ENCODE assay signal across 14 cellular contexts in the genomic region with DNA sequence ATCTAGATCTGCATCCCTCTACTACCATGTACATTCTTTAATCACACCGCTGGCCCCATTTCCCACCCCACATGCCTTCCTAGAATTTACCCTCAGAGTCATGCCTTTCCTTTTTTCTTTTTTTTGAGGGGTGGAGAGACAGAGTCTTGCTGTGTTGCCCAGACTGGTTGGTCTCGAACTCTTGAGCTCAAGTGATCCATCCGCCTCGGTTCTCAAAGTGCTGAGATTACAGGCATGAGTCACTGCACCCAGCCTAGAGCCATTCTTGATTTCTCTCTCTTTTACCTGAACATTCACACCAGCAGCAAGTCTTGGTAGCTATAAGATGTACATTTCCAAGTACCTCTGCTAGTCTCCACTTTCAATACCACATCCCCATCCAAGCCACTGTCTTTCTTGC. TPM values are rescaled to one million over a fixed set of nuclear protein-coding genes. Genes with fewer than 3 reads are reported as not detected.
DNase-seq lines count a peak whose midpoint lies in the region; ATAC-seq, FAIRE-seq and TF ChIP-seq lines count a peak whose summit lies in the region.
"Had no signal": no experiment of that assay in that cellular context is flagged by ENCODE, and none has a peak within 500 bp of the region (broad histone marks: within the 10 kb centered on the region; RNA-seq: fewer than 3 reads in every experiment).

No MANE protein-coding gene starts in this region.

- ATAC-seq in A549, result no peak
- ATAC-seq in DND-41 (ENCODE audit: insufficient read depth, low read depth), result no peak
- ATAC-seq in HG02763 (IDR thresholded peaks at IDR 0.05; ENCODE audit: unreplicated experiment), result no peak
- ATAC-seq in GM18511 (IDR thresholded peaks at IDR 0.05; ENCODE audit: unreplicated experiment), result no peak
- ATAC-seq: left colon had no signal

- H3K27me3 ChIP-seq in DND-41 (ENCODE audit: insufficient read depth, low read length, poor library complexity) (no peaks in the 10 kb centered on the region), keratinocyte (ENCODE audit: control insufficient read depth, extremely low read depth, insufficient read depth, low read length) (peaks cover under 1% of the 10 kb centered on the region)

- FAIRE-seq in A549 (lab: Jason Lieb, UNC) (no peak), keratinocyte (lab: Jason Lieb, UNC) (no peak)

- H3K9me1 ChIP-seq in keratinocyte (ENCODE audit: control insufficient read depth, extremely low read depth, insufficient read depth, low read length), result no peaks in the 10 kb centered on the region

- H3K4me1 ChIP-seq in A549, result peaks cover 50% of the 10 kb centered on the region
- H3K4me1 ChIP-seq in DND-41 (ENCODE audit: insufficient read depth, low read length), result peaks cover 59% of the 10 kb centered on the region
- H3K4me1 ChIP-seq in keratinocyte (ENCODE audit: control insufficient read depth, extremely low read depth, insufficient read depth, low read length), result peaks cover 48% of the 10 kb centered on the region

- H3K4me1 Mint-ChIP-seq in activated T-helper 1 cell treated with anti-CD3 and anti-CD28 coated beads, Interleukin-12 subunit alpha, Interleukin-12 subunit beta, Interleukin-2, Interleukin-4 antibody, amounts not matched to agents 30 ng/mL and 10 ng/mL and 1 ng/mL, durations not matched to agents 14 hours and 24 hours and 36 hours (ENCODE audit: low read depth), result peaks cover 50% of the 10 kb centered on the region

- TF ChIP-seq CTCF in A549 (IDR thresholded peaks at IDR 0.05) (no peak), DND-41 (IDR thresholded peaks at IDR 0.05; ENCODE audit: borderline replicate concordance, extremely low read depth, low read length, poor library complexity, severe bottlenecking) (no peak), keratinocyte (optimal IDR thresholded peaks at IDR 0.05 in 1 of 3, IDR thresholded peaks at IDR 0.05 in 1 of 3, conservative IDR thresholded peaks at IDR 0.05 in 1 of 3; ENCODE audit: extremely low read depth in 1 of 3, insufficient read depth in 2 of 3, low read length in 3 of 3) (no peak)

- H3K9me3 Mint-ChIP-seq in activated T-helper 1 cell treated with anti-CD3 and anti-CD28 coated beads, Interleukin-12 subunit alpha, Interleukin-12 subunit beta, Interleukin-2, Interleukin-4 antibody, amounts not matched to agents 30 ng/mL and 10 ng/mL and 1 ng/mL, durations not matched to agents 14 hours and 24 hours and 36 hours, result no peaks in the 10 kb centered on the region

- H3K9ac ChIP-seq in DND-41 (ENCODE audit: low read depth, low read length), result peak overlapping the region; percentile 95; the same call in 1 of the 2 replicates
- H3K9ac ChIP-seq in keratinocyte (ENCODE audit: control insufficient read depth, extremely low read depth, insufficient read depth, low read length), result no peak overlapping the region

- H3K36me3 ChIP-seq in DND-41 (ENCODE audit: insufficient read depth, low read length) (peaks cover 32% of the 10 kb centered on the region), keratinocyte (ENCODE audit: control insufficient read depth in 2 of 2, extremely low read depth in 1 of 2, insufficient read depth in 2 of 2, low read length in 2 of 2) (peaks cover 0 to 10% of the 10 kb centered on the region in 2 experiments)
- H3K36me3 ChIP-seq: thoracic aorta had no signal

- H3K4me3 ChIP-seq in A549 (no peak overlapping the region), DND-41 (ENCODE audit: low read depth in 1 of 2, low read length in 2 of 2) (no peak overlapping the region), keratinocyte (ENCODE audit: control insufficient read depth in 2 of 3, extremely low read depth in 1 of 3, insufficient read depth in 2 of 3, low read depth in 1 of 3, low read length in 3 of 3) (no peak overlapping the region)
- H3K4me3 ChIP-seq: thoracic aorta had no signal

- no peak overlapping the region for H2AFZ ChIP-seq in DND-41 (ENCODE audit: low read depth, low read length)
- H2AFZ ChIP-seq in keratinocyte (ENCODE audit: control insufficient read depth, low read length), result no peak overlapping the region

- H4K20me1 ChIP-seq in DND-41 (ENCODE audit: insufficient read depth, low read length), result peaks cover 31% of the 10 kb centered on the region
- no peaks in the 10 kb centered on the region for H4K20me1 ChIP-seq in keratinocyte (ENCODE audit: control insufficient read depth, extremely low read depth, insufficient read depth, low read length)

- DNase-seq in A549 (ENCODE audit: low read depth in 1 of 2, low spot score in 1 of 2), result no peak
- no peak for DNase-seq in DND-41
- no peak for DNase-seq in activated T-helper 1 cell treated with anti-CD3 and anti-CD28 coated beads, Interleukin-12 subunit alpha, Interleukin-12 subunit beta, Interleukin-2, Interleukin-4 antibody, amounts not matched to agents 30 ng/mL and 10 ng/mL and 1 ng/mL, durations not matched to agents 14 hours and 24 hours and 36 hours (ENCODE audit: low spot score)
- no peak for DNase-seq in keratinocyte (ENCODE audit: low read depth, low spot score)
- no peak for DNase-seq in posterior cingulate gyrus
- DNase-seq in NCI-H526 (lab: John Stamatoyannopoulos, UW), result no peak
- DNase-seq: foreskin melanocyte; left colon; NCI-H1092 treated with DMSO at 0.1 percent for 48 hours; NCI-H82; stimulated activated CD4-positive, alpha-beta T cell treated with anti-CD3 and anti-CD28 coated beads, Interleukin-4, amount 100 ng/mL, for 24 hours had no signal

- H3K9me3 ChIP-seq in A549, result no peaks in the 10 kb centered on the region
- no peaks in the 10 kb centered on the region for H3K9me3 ChIP-seq in DND-41 (ENCODE audit: insufficient read depth, low read length, severe bottlenecking)
- no peaks in the 10 kb centered on the region for H3K9me3 ChIP-seq in keratinocyte (ENCODE audit: control insufficient read depth, low read depth, low read length)
- H3K9me3 ChIP-seq: thoracic aorta had no signal

- CTCF ChIA-PET in A549 (lab: Yijun Ruan, JAX), result interaction anchor here (0.7 to 24.4 kb wide), 12 partner anchors 11 to 213 kb away, joined by 3 to 568 read pairs (median 10); partner anchors contain the start of genes CDIPT, KIF22, MAZ and TLCD3B

- intact Hi-C loops in activated T-helper 1 cell treated with anti-CD3 and anti-CD28 coated beads, Interleukin-12 subunit alpha, Interleukin-12 subunit beta, Interleukin-2, Interleukin-4 antibody, amounts not matched to agents 30 ng/mL and 10 ng/mL and 1 ng/mL, durations not matched to agents 14 hours and 24 hours and 36 hours (cut with micrococcal nuclease), result no loop called here
- intact Hi-C loops in posterior cingulate gyrus (cut with DNase I), result loop anchor here (5.0 to 10.0 kb wide), 2 partner anchors 177 to 204 kb away; partner anchors contain the start of genes C16orf92, HIRIP3 and INO80E

- TF ChIP-seq EP300 in A549 (IDR thresholded peaks at IDR 0.05), result no peak

- H3K27ac Mint-ChIP-seq in activated T-helper 1 cell treated with anti-CD3 and anti-CD28 coated beads, Interleukin-12 subunit alpha, Interleukin-12 subunit beta, Interleukin-2, Interleukin-4 antibody, amounts not matched to agents 30 ng/mL and 10 ng/mL and 1 ng/mL, durations not matched to agents 14 hours and 24 hours and 36 hours, result peak overlapping the region; percentile 41

- H3K79me2 ChIP-seq in DND-41 (ENCODE audit: insufficient read depth, low read length) (peaks cover 45% of the 10 kb centered on the region), keratinocyte (ENCODE audit: control insufficient read depth, insufficient read depth, low read length) (peaks cover 44% of the 10 kb centered on the region)

- H3K27me3 Mint-ChIP-seq in activated T-helper 1 cell treated with anti-CD3 and anti-CD28 coated beads, Interleukin-12 subunit alpha, Interleukin-12 subunit beta, Interleukin-2, Interleukin-4 antibody, amounts not matched to agents 30 ng/mL and 10 ng/mL and 1 ng/mL, durations not matched to agents 14 hours and 24 hours and 36 hours (ENCODE audit: insufficient read depth), result no peaks in the 10 kb centered on the region

- H3K27ac ChIP-seq in A549 (peak overlapping the region in 1 of 2 experiments; percentile 98; a peak in 2 of 6 replicates), DND-41 (ENCODE audit: low read length) (peak overlapping the region; percentile 18; the same call in 1 of the 2 replicates), keratinocyte (ENCODE audit: control insufficient read depth, insufficient read depth, low read length) (no peak overlapping the region)

- WGBS in A549 (ENCODE audit: missing lambda C conversion rate), result 86% methylated on average over 4 of the region's 4 CpGs

- H3K4me2 ChIP-seq in A549 (peak overlapping the region; percentile 97), DND-41 (ENCODE audit: insufficient read depth, low read length) (peak overlapping the region; percentile 94), keratinocyte (ENCODE audit: control insufficient read depth, extremely low read depth, insufficient read depth, low read depth, low read length) (peak overlapping the region; percentile 6)

- TF ChIP-seq POLR2A in A549 (IDR thresholded peaks at IDR 0.05; ENCODE audit: low read length), result no peak

- peak overlapping the region; percentile 99 for H3K4me3 Mint-ChIP-seq in activated T-helper 1 cell treated with anti-CD3 and anti-CD28 coated beads, Interleukin-12 subunit alpha, Interleukin-12 subunit beta, Interleukin-2, Interleukin-4 antibody, amounts not matched to agents 30 ng/mL and 10 ng/mL and 1 ng/mL, durations not matched to agents 14 hours and 24 hours and 36 hours

- H3K36me3 Mint-ChIP-seq in activated T-helper 1 cell treated with anti-CD3 and anti-CD28 coated beads, Interleukin-12 subunit alpha, Interleukin-12 subunit beta, Interleukin-2, Interleukin-4 antibody, amounts not matched to agents 30 ng/mL and 10 ng/mL and 1 ng/mL, durations not matched to agents 14 hours and 24 hours and 36 hours (ENCODE audit: low read depth), result peaks cover 23% of the 10 kb centered on the region

- dilution Hi-C loops in keratinocyte (cut with MboI; ENCODE audit: extremely low pct_ligation_motif_present, low sequenced_read_pairs), result no loop called here

- no peak for TF ChIP-seq RAD21 in A549 (conservative IDR thresholded peaks at IDR 0.05 in 1 of 2, IDR thresholded peaks at IDR 0.05 in 1 of 2)

- POLR2A ChIA-PET in A549 (lab: Yijun Ruan, JAX), result interaction anchor here (0.6 to 0.7 kb wide), 2 partner anchors 15 to 190 kb away, joined by 3 to 5 read pairs; no protein-coding TSS in a partner anchor

RNA-seq across cellular contexts. Expression of gene PAGR1, which starts 2.1 kb away (rescaled TPM):
- polyA plus RNA-seq in A549 (2011; rRNA removed) (18.9 and 26.7 TPM in 2 replicates), A549 (2017; fragmentation: RNase III; extraction: RNeasy Plus Mini Kit Qiagen cat#74134 plus additional on column Dnase treatment) (41.0 to 44.5 TPM (median 43.1 TPM) in 3 replicates), keratinocyte (6.4 to 17.1 TPM (median 13.6 TPM) in 3 replicates)
- 43.8 and 50.3 TPM in 2 replicates for polyA plus RNA-seq in A549 (2012; cell fraction: cytosol; rRNA removed)
- polyA plus RNA-seq in A549 (2012; cell fraction: nucleus; rRNA removed), result 25.9 and 29.0 TPM in 2 replicates
- polyA minus RNA-seq in A549 (2011; rRNA and poly(A)+ RNA removed), result 4.3 and 5.9 TPM in 2 replicates
- 29.2 and 30.8 TPM in 2 replicates for total RNA-seq in activated T-helper 1 cell treated with anti-CD3 and anti-CD28 coated beads, Interleukin-12 subunit alpha, Interleukin-12 subunit beta, Interleukin-2, Interleukin-4 antibody, amounts not matched to agents 30 ng/mL and 10 ng/mL and 1 ng/mL, durations not matched to agents 14 hours and 24 hours and 36 hours
- polyA plus RNA-seq in keratinocyte (2011; ENCODE audit: low read depth), result 2.7 TPM
- polyA plus RNA-seq in keratinocyte (2011; cell fraction: cytosol; rRNA removed), result 5.9 and 12.0 TPM in 2 replicates
- 5.1 and 5.3 TPM in 2 replicates for polyA plus RNA-seq in keratinocyte (2011; cell fraction: nucleus; rRNA removed)
- polyA plus RNA-seq in keratinocyte (2012; ENCODE audit: low replicate concordance), result 4.7 and 19.3 TPM in 2 replicates
- 1.5 to 2.7 TPM (median 2.0 TPM) in 3 replicates for polyA minus RNA-seq in keratinocyte
- polyA minus RNA-seq in keratinocyte (2011; cell fraction: cytosol; rRNA and poly(A)+ RNA removed), result 4.2 TPM
- polyA minus RNA-seq in keratinocyte (2011; cell fraction: nucleus; rRNA and poly(A)+ RNA removed), result 2.3 and 2.9 TPM in 2 replicates

RNA-seq across cellular contexts. Expression of gene MVP, which starts 2.2 kb away (rescaled TPM):
- polyA plus RNA-seq in A549 (2011; rRNA removed) (73.3 and 87.7 TPM in 2 replicates), A549 (2017; fragmentation: RNase III; extraction: RNeasy Plus Mini Kit Qiagen cat#74134 plus additional on column Dnase treatment) (86.2 to 109 TPM (median 106 TPM) in 3 replicates), keratinocyte (130 to 213 TPM (median 148 TPM) in 3 replicates)
- polyA plus RNA-seq in A549 (2012; cell fraction: cytosol; rRNA removed), result 50.3 and 58.7 TPM in 2 replicates
- 188 and 201 TPM in 2 replicates for polyA plus RNA-seq in A549 (2012; cell fraction: nucleus; rRNA removed)
- 325 and 351 TPM in 2 replicates for polyA minus RNA-seq in A549 (2011; rRNA and poly(A)+ RNA removed)
- 117 and 124 TPM in 2 replicates for total RNA-seq in activated T-helper 1 cell treated with anti-CD3 and anti-CD28 coated beads, Interleukin-12 subunit alpha, Interleukin-12 subunit beta, Interleukin-2, Interleukin-4 antibody, amounts not matched to agents 30 ng/mL and 10 ng/mL and 1 ng/mL, durations not matched to agents 14 hours and 24 hours and 36 hours
- 29.4 TPM for polyA plus RNA-seq in keratinocyte (2011; ENCODE audit: low read depth)
- 124 and 190 TPM in 2 replicates for polyA plus RNA-seq in keratinocyte (2011; cell fraction: cytosol; rRNA removed)
- 291 and 376 TPM in 2 replicates for polyA plus RNA-seq in keratinocyte (2011; cell fraction: nucleus; rRNA removed)
- 69.0 and 193 TPM in 2 replicates for polyA plus RNA-seq in keratinocyte (2012; ENCODE audit: low replicate concordance)
- polyA minus RNA-seq in keratinocyte, result 404 to 958 TPM (median 529 TPM) in 3 replicates
- polyA minus RNA-seq in keratinocyte (2011; cell fraction: cytosol; rRNA and poly(A)+ RNA removed), result 337 TPM
- 295 and 307 TPM in 2 replicates for polyA minus RNA-seq in keratinocyte (2011; cell fraction: nucleus; rRNA and poly(A)+ RNA removed)

RNA-seq across cellular contexts. Expression of gene PRRT2, which starts 6.1 kb away (rescaled TPM):
- 0.25 and 0.34 TPM in 2 replicates for polyA plus RNA-seq in A549 (2011; rRNA removed)
- 0.54 and 0.62 TPM in 2 replicates for polyA plus RNA-seq in A549 (2012; cell fraction: cytosol; rRNA removed)
- polyA plus RNA-seq in A549 (2012; cell fraction: nucleus; rRNA removed), result 5.0 and 5.1 TPM in 2 replicates
- 0.34 to 0.55 TPM (median 0.44 TPM) in 3 replicates for polyA plus RNA-seq in A549 (2017; fragmentation: RNase III; extraction: RNeasy Plus Mini Kit Qiagen cat#74134 plus additional on column Dnase treatment)
- 0.29 and 0.34 TPM in 2 replicates for polyA minus RNA-seq in A549 (2011; rRNA and poly(A)+ RNA removed)
- total RNA-seq in activated T-helper 1 cell treated with anti-CD3 and anti-CD28 coated beads, Interleukin-12 subunit alpha, Interleukin-12 subunit beta, Interleukin-2, Interleukin-4 antibody, amounts not matched to agents 30 ng/mL and 10 ng/mL and 1 ng/mL, durations not matched to agents 14 hours and 24 hours and 36 hours, result 1.0 and 1.3 TPM in 2 replicates
- polyA plus RNA-seq in keratinocyte, result not detected in 3 replicates
- polyA plus RNA-seq in keratinocyte (2011; ENCODE audit: low read depth), result not detected
- polyA plus RNA-seq in keratinocyte (2011; cell fraction: cytosol; rRNA removed), result not detected in 2 replicates
- 0.04 and 0.14 TPM in 2 replicates for polyA plus RNA-seq in keratinocyte (2011; cell fraction: nucleus; rRNA removed)
- 0.10 and 0.38 TPM in 2 replicates for polyA plus RNA-seq in keratinocyte (2012; ENCODE audit: low replicate concordance)
- polyA minus RNA-seq in keratinocyte, result not detected in 3 replicates
- not detected for polyA minus RNA-seq in keratinocyte (2011; cell fraction: cytosol; rRNA and poly(A)+ RNA removed)
- not detected in 2 replicates for polyA minus RNA-seq in keratinocyte (2011; cell fraction: nucleus; rRNA and poly(A)+ RNA removed)

RNA-seq across cellular contexts. Expression of gene MAZ, which starts 11.8 kb away (rescaled TPM):
- 79.6 and 99.7 TPM in 2 replicates for polyA plus RNA-seq in A549 (2011; rRNA removed)
- polyA plus RNA-seq in A549 (2012; cell fraction: cytosol; rRNA removed), result 192 and 249 TPM in 2 replicates
- polyA plus RNA-seq in A549 (2012; cell fraction: nucleus; rRNA removed), result 213 and 345 TPM in 2 replicates
- polyA plus RNA-seq in A549 (2017; fragmentation: RNase III; extraction: RNeasy Plus Mini Kit Qiagen cat#74134 plus additional on column Dnase treatment), result 216 to 231 TPM (median 221 TPM) in 3 replicates
- 200 and 239 TPM in 2 replicates for polyA minus RNA-seq in A549 (2011; rRNA and poly(A)+ RNA removed)
- 365 and 380 TPM in 2 replicates for total RNA-seq in activated T-helper 1 cell treated with anti-CD3 and anti-CD28 coated beads, Interleukin-12 subunit alpha, Interleukin-12 subunit beta, Interleukin-2, Interleukin-4 antibody, amounts not matched to agents 30 ng/mL and 10 ng/mL and 1 ng/mL, durations not matched to agents 14 hours and 24 hours and 36 hours
- polyA plus RNA-seq in keratinocyte, result 48.5 to 82.3 TPM (median 59.0 TPM) in 3 replicates
- 43.0 TPM for polyA plus RNA-seq in keratinocyte (2011; ENCODE audit: low read depth)
- 56.3 and 78.7 TPM in 2 replicates for polyA plus RNA-seq in keratinocyte (2011; cell fraction: cytosol; rRNA removed)
- polyA plus RNA-seq in keratinocyte (2011; cell fraction: nucleus; rRNA removed), result 42.7 and 43.6 TPM in 2 replicates
- 63.9 and 156 TPM in 2 replicates for polyA plus RNA-seq in keratinocyte (2012; ENCODE audit: low replicate concordance)
- 139 to 296 TPM (median 165 TPM) in 3 replicates for polyA minus RNA-seq in keratinocyte
- 198 TPM for polyA minus RNA-seq in keratinocyte (2011; cell fraction: cytosol; rRNA and poly(A)+ RNA removed)
- polyA minus RNA-seq in keratinocyte (2011; cell fraction: nucleus; rRNA and poly(A)+ RNA removed), result 32.3 and 42.1 TPM in 2 replicates

RNA-seq across cellular contexts. Expression of gene KIF22, which starts 27.5 kb away (rescaled TPM):
- polyA plus RNA-seq in A549 (2011; rRNA removed) (64.3 and 85.9 TPM in 2 replicates), A549 (2017; fragmentation: RNase III; extraction: RNeasy Plus Mini Kit Qiagen cat#74134 plus additional on column Dnase treatment) (70.0 to 73.7 TPM (median 72.6 TPM) in 3 replicates), keratinocyte (36.3 to 48.3 TPM (median 43.7 TPM) in 3 replicates)
- polyA plus RNA-seq in A549 (2012; cell fraction: cytosol; rRNA removed), result 131 and 139 TPM in 2 replicates
- 316 and 319 TPM in 2 replicates for polyA plus RNA-seq in A549 (2012; cell fraction: nucleus; rRNA removed)
- 147 and 158 TPM in 2 replicates for polyA minus RNA-seq in A549 (2011; rRNA and poly(A)+ RNA removed)
- 134 and 140 TPM in 2 replicates for total RNA-seq in activated T-helper 1 cell treated with anti-CD3 and anti-CD28 coated beads, Interleukin-12 subunit alpha, Interleukin-12 subunit beta, Interleukin-2, Interleukin-4 antibody, amounts not matched to agents 30 ng/mL and 10 ng/mL and 1 ng/mL, durations not matched to agents 14 hours and 24 hours and 36 hours
- 14.3 TPM for polyA plus RNA-seq in keratinocyte (2011; ENCODE audit: low read depth)
- 17.2 and 23.7 TPM in 2 replicates for polyA plus RNA-seq in keratinocyte (2011; cell fraction: cytosol; rRNA removed)
- polyA plus RNA-seq in keratinocyte (2011; cell fraction: nucleus; rRNA removed), result 72.3 and 83.5 TPM in 2 replicates
- polyA plus RNA-seq in keratinocyte (2012; ENCODE audit: low replicate concordance), result 15.4 and 26.9 TPM in 2 replicates
- 46.4 to 57.5 TPM (median 48.8 TPM) in 3 replicates for polyA minus RNA-seq in keratinocyte
- polyA minus RNA-seq in keratinocyte (2011; cell fraction: cytosol; rRNA and poly(A)+ RNA removed), result 41.4 TPM
- polyA minus RNA-seq in keratinocyte (2011; cell fraction: nucleus; rRNA and poly(A)+ RNA removed), result 39.9 and 56.2 TPM in 2 replicates

Comparison
In these comparisons a context has a peak if more than half of its experiments do, and no peak if none do; other contexts are left out.
1. H3K4me2 ChIP-seq: peak in every context shown above with its lines; median percentile 97 in A549; 94 in DND-41; 6 in keratinocyte.